Comparison of ENCODE assay signal across 16 cellular contexts in genomic region chr13:80144493-80144892, GRCh38.
"Had no signal": no experiment of that assay in that cellular context is flagged by ENCODE, and none has a peak within 500 bp of the region (broad histone marks: within the 10 kb centered on the region; RNA-seq: fewer than 3 reads in every experiment).

No MANE protein-coding gene starts in this region.

- ATAC-seq: effector memory CD8-positive, alpha-beta T cell; left colon; natural killer cell had no signal

- H3K4me1 Mint-ChIP-seq: natural killer cell had no signal

- H3K27ac ChIP-seq: esophagus squamous epithelium, neutrophil, sigmoid colon, skin epidermis had no signal

- H3K4me1 ChIP-seq: esophagus squamous epithelium had no signal

- H3K36me3 ChIP-seq: esophagus squamous epithelium, neutrophil, sigmoid colon had no signal

- H3K27me3 ChIP-seq: esophagus squamous epithelium, neutrophil, sigmoid colon had no signal

- DNase-seq: cerebellar nuclear complex; effector memory CD8-positive, alpha-beta T cell; esophagus squamous epithelium; foreskin fibroblast; head of caudate nucleus; hippocampal formation; left colon; natural killer cell; sigmoid colon; stimulated activated CD4-positive, alpha-beta T cell treated with anti-CD3 and anti-CD28 coated beads, Interleukin-12 subunit alpha, Interleukin-12 subunit beta, amount 100 ng/mL, for 4 hours; stimulated activated naive CD4-positive, alpha-beta T cell treated with Interleukin-2 at 50 U/mL for 16 hours; trophoblast cell had no signal

- H3K36me3 Mint-ChIP-seq: mesothelial cell of epicardium, natural killer cell had no signal

- H3K4me3 Mint-ChIP-seq: dendritic cell treated with granulocyte-macrophage colony-stimulating factor and Interleukin-4, amounts not matched to agents 40 ng/mL and 50 ng/mL, for 4 days; effector memory CD8-positive, alpha-beta T cell; mesothelial cell of epicardium; natural killer cell had no signal

- H3K27ac Mint-ChIP-seq: dendritic cell treated with granulocyte-macrophage colony-stimulating factor and Interleukin-4, amounts not matched to agents 40 ng/mL and 50 ng/mL, for 4 days; effector memory CD8-positive, alpha-beta T cell; mesothelial cell of epicardium; natural killer cell had no signal

- H3K9me3 ChIP-seq: esophagus squamous epithelium, neutrophil, sigmoid colon had no signal

- H3K9me3 Mint-ChIP-seq: effector memory CD8-positive, alpha-beta T cell; mesothelial cell of epicardium; natural killer cell had no signal

- H3K27me3 Mint-ChIP-seq: dendritic cell treated with granulocyte-macrophage colony-stimulating factor and Interleukin-4, amounts not matched to agents 40 ng/mL and 50 ng/mL, for 4 days; effector memory CD8-positive, alpha-beta T cell had no signal

- H3K4me3 ChIP-seq: esophagus squamous epithelium, sigmoid colon, skin epidermis had no signal
